In the genomic region with DNA sequence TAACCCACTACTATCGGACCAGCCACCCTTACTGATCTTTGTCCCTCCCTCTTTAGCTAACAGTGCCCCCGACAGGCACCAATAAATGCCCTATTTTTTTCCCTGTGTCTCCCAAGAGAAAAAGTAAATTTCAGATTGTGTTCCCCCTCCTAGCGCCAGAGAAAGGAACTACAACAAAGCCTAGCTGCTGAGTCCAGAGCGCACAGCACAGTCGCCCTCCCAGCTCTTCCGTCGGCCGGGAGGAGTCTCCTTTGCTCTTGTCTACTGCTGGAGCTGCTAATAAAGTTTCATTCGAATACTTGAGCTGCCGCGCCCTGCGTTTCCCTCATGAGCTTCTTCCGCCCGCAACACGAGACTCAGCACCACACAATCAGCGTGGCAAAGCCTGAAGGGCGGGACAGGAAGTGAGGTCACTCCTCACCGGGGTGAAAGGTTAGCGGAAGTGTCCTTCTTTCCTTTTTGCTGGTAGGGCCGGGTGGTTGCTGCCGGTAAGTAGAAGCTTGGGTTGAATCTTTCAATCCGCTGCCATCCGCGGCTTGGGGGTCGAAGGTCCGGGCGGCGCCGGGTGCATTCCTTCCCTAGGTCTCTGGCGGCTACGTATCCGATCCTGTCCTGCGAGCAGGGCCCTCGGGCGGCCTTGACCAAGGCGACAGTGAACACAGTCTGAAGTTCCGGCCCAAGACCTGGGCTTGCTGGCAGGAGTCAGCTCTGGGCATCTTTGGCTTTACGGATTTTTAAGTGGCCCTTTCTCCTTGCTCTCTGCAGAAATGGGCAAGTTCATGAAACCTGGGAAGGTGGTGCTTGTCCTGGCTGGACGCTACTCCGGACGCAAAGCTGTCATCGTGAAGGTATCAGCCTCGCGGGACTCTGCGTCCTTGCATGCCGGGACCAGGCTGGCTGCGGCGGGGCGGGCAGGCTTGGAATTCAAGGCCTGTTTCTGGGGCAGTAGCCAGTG, we compare ENCODE assay signal across 1 cellular context.
TF ChIP-seq lines count a peak whose summit lies in the region.

A gene (plus strand): TSS at position 436 of the 955 bp plus-strand sequence. CDS start 332 bp downstream, at position 768.

TF ChIP-seq in HEK293, 187 proteins besides CTCF, POLR2A, EP300 and RAD21 (continued from another document and continues in another):
- TF ChIP-seq ZSCAN30 (tag by site-specific recombination; IDR thresholded peaks at IDR 0.05) (peak; percentile 97), ZNF112 (tag by site-specific recombination; IDR thresholded peaks at IDR 0.05) (no peak), ZFP37 (tag by site-specific recombination; IDR thresholded peaks at IDR 0.05) (peak; percentile 94), ZNF707 (tag by site-specific recombination; IDR thresholded peaks at IDR 0.05) (no peak), MYNN (tag by site-specific recombination; IDR thresholded peaks at IDR 0.05; ENCODE audit: borderline replicate concordance) (peak; percentile 66), TRIM28 (IDR thresholded peaks at IDR 0.05; ENCODE audit: borderline replicate concordance, low read length) (peak; percentile 97), ZNF140 (tag by site-specific recombination; IDR thresholded peaks at IDR 0.05) (no peak), KLF9 (tag by site-specific recombination; IDR thresholded peaks at IDR 0.05; ENCODE audit: low read depth) (peak; percentile 89), ZBTB20 (tag by site-specific recombination; IDR thresholded peaks at IDR 0.05) (peak; percentile 86), ZNF138 (tag by site-specific recombination; IDR thresholded peaks at IDR 0.05; ENCODE audit: borderline replicate concordance) (no peak), ZNF76 (tag by site-specific recombination; IDR thresholded peaks at IDR 0.05; ENCODE audit: borderline replicate concordance, low read depth) (peak; percentile 93), ZNF24 (tag by site-specific recombination; IDR thresholded peaks at IDR 0.05) (peak; percentile 98), ZBTB1 (tag by site-specific recombination; IDR thresholded peaks at IDR 0.05) (no peak), ZNF571 (tag by site-specific recombination; IDR thresholded peaks at IDR 0.05) (no peak), OVOL3 (tag by site-specific recombination; IDR thresholded peaks at IDR 0.05) (peak; percentile 39; the same call in 1 of the 2 replicates), ZNF416 (tag by site-specific recombination; IDR thresholded peaks at IDR 0.05) (no peak), SP2 (tag by site-specific recombination; IDR thresholded peaks at IDR 0.05) (peak; percentile 94), KLF8 (tag by site-specific recombination; IDR thresholded peaks at IDR 0.05) (peak; percentile 100), ZBTB21 (tag by site-specific recombination; IDR thresholded peaks at IDR 0.05) (peak; percentile 95), ZNF133 (tag by site-specific recombination; IDR thresholded peaks at IDR 0.05) (no peak), ZNF266 (tag by site-specific recombination; IDR thresholded peaks at IDR 0.05; ENCODE audit: low read depth) (no peak), YY1 (tag by site-specific recombination; IDR thresholded peaks at IDR 0.05) (peak; percentile 88), ZNF155 (tag by site-specific recombination; IDR thresholded peaks at IDR 0.05) (no peak), GLI2 (tag by site-specific recombination; IDR thresholded peaks at IDR 0.05; ENCODE audit: borderline replicate concordance, low read depth) (no peak), ZNF37A (tag by site-specific recombination; IDR thresholded peaks at IDR 0.05) (no peak), FEZF1 (tag by site-specific recombination; IDR thresholded peaks at IDR 0.05) (peak; percentile 40), ZNF221 (tag by site-specific recombination; IDR thresholded peaks at IDR 0.05; ENCODE audit: borderline replicate concordance) (no peak), SCRT1 (tag by site-specific recombination; IDR thresholded peaks at IDR 0.05; ENCODE audit: borderline replicate concordance) (no peak), ZNF23 (tag by site-specific recombination; IDR thresholded peaks at IDR 0.05; ENCODE audit: borderline replicate concordance) (no peak), ZNF561 (tag by site-specific recombination; IDR thresholded peaks at IDR 0.05; ENCODE audit: borderline replicate concordance) (peak; percentile 100), ZNF214 (tag by site-specific recombination; IDR thresholded peaks at IDR 0.05; ENCODE audit: borderline replicate concordance) (no peak), ZFP3 (tag by site-specific recombination; IDR thresholded peaks at IDR 0.05; ENCODE audit: low read depth) (peak; percentile 64; the same call in 1 of the 2 replicates), KLF16 (tag by site-specific recombination; IDR thresholded peaks at IDR 0.05) (peak; percentile 99), ZNF121 (tag by site-specific recombination; IDR thresholded peaks at IDR 0.05) (peak; percentile 67; the same call in 1 of the 2 replicates), ZNF785 (tag by site-specific recombination; IDR thresholded peaks at IDR 0.05) (no peak), ZNF202 (tag by site-specific recombination; IDR thresholded peaks at IDR 0.05; ENCODE audit: borderline replicate concordance) (no peak), ZNF501 (tag by site-specific recombination; IDR thresholded peaks at IDR 0.05) (peak; percentile 97), ZNF114 (tag by site-specific recombination; IDR thresholded peaks at IDR 0.05) (no peak), KLF7 (tag by site-specific recombination; IDR thresholded peaks at IDR 0.05; ENCODE audit: borderline replicate concordance) (peak; percentile 100), ZNF335 (tag by site-specific recombination; conservative IDR thresholded peaks at IDR 0.05) (peak; percentile 68), ZNF768 (tag by site-specific recombination; IDR thresholded peaks at IDR 0.05) (no peak; the same call in 1 of the 2 replicates), ZNF660 (tag by site-specific recombination; IDR thresholded peaks at IDR 0.05) (peak; percentile 99), ZNF426 (tag by site-specific recombination; IDR thresholded peaks at IDR 0.05) (no peak), ZXDB (tag by site-specific recombination; IDR thresholded peaks at IDR 0.05) (peak; percentile 99), ZNF548 (tag by site-specific recombination; IDR thresholded peaks at IDR 0.05) (no peak), SP3 (tag by site-specific recombination; IDR thresholded peaks at IDR 0.05) (peak; percentile 99), KLF1 (tag by site-specific recombination; IDR thresholded peaks at IDR 0.05) (peak; percentile 99), GLI4 (tag by site-specific recombination; IDR thresholded peaks at IDR 0.05) (0 out of 2 replicates have a peak, but pooled peaks have one; percentile 59), ZNF558 (tag by site-specific recombination; IDR thresholded peaks at IDR 0.05) (peak; percentile 91; the same call in 1 of the 2 replicates), ZNF654 (tag by site-specific recombination; IDR thresholded peaks at IDR 0.05; ENCODE audit: low read depth) (peak; percentile 58)
- TF ChIP-seq, protein P1, sequence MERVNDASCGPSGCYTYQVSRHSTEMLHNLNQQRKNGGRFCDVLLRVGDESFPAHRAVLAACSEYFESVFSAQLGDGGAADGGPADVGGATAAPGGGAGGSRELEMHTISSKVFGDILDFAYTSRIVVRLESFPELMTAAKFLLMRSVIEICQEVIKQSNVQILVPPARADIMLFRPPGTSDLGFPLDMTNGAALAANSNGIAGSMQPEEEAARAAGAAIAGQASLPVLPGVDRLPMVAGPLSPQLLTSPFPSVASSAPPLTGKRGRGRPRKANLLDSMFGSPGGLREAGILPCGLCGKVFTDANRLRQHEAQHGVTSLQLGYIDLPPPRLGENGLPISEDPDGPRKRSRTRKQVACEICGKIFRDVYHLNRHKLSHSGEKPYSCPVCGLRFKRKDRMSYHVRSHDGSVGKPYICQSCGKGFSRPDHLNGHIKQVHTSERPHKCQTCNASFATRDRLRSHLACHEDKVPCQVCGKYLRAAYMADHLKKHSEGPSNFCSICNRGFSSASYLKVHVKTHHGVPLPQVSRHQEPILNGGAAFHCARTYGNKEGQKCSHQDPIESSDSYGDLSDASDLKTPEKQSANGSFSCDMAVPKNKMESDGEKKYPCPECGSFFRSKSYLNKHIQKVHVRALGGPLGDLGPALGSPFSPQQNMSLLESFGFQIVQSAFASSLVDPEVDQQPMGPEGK (tag by site-specific recombination; IDR thresholded peaks at IDR 0.05) = no peak; the same call in none of the 2 replicates
- TF ChIP-seq, protein P2, sequence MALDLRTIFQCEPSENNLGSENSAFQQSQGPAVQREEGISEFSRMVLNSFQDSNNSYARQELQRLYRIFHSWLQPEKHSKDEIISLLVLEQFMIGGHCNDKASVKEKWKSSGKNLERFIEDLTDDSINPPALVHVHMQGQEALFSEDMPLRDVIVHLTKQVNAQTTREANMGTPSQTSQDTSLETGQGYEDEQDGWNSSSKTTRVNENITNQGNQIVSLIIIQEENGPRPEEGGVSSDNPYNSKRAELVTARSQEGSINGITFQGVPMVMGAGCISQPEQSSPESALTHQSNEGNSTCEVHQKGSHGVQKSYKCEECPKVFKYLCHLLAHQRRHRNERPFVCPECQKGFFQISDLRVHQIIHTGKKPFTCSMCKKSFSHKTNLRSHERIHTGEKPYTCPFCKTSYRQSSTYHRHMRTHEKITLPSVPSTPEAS (tag by site-specific recombination; IDR thresholded peaks at IDR 0.05) = peak; percentile 36; the same call in 1 of the 2 replicates
- TF ChIP-seq, protein P3, sequence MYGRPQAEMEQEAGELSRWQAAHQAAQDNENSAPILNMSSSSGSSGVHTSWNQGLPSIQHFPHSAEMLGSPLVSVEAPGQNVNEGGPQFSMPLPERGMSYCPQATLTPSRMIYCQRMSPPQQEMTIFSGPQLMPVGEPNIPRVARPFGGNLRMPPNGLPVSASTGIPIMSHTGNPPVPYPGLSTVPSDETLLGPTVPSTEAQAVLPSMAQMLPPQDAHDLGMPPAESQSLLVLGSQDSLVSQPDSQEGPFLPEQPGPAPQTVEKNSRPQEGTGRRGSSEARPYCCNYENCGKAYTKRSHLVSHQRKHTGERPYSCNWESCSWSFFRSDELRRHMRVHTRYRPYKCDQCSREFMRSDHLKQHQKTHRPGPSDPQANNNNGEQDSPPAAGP (tag by site-specific recombination; IDR thresholded peaks at IDR 0.05) = peak; percentile 100
- TF ChIP-seq, protein P4, sequence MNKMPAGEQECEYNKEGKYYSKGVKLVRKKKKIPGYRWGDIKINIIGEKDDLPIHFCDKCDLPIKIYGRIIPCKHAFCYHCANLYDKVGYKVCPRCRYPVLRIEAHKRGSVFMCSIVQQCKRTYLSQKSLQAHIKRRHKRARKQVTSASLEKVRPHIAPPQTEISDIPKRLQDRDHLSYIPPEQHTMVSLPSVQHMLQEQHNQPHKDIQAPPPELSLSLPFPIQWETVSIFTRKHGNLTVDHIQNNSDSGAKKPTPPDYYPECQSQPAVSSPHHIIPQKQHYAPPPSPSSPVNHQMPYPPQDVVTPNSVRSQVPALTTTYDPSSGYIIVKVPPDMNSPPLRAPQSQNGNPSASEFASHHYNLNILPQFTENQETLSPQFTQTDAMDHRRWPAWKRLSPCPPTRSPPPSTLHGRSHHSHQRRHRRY (tag by site-specific recombination; IDR thresholded peaks at IDR 0.05) = peak; percentile 24; the same call in 1 of the 2 replicates
- TF ChIP-seq, protein P5, sequence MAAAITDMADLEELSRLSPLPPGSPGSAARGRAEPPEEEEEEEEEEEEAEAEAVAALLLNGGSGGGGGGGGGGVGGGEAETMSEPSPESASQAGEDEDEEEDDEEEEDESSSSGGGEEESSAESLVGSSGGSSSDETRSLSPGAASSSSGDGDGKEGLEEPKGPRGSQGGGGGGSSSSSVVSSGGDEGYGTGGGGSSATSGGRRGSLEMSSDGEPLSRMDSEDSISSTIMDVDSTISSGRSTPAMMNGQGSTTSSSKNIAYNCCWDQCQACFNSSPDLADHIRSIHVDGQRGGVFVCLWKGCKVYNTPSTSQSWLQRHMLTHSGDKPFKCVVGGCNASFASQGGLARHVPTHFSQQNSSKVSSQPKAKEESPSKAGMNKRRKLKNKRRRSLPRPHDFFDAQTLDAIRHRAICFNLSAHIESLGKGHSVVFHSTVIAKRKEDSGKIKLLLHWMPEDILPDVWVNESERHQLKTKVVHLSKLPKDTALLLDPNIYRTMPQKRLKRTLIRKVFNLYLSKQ (tag by site-specific recombination; IDR thresholded peaks at IDR 0.05; ENCODE audit: borderline replicate concordance) = no peak
- TF ChIP-seq, protein P6, sequence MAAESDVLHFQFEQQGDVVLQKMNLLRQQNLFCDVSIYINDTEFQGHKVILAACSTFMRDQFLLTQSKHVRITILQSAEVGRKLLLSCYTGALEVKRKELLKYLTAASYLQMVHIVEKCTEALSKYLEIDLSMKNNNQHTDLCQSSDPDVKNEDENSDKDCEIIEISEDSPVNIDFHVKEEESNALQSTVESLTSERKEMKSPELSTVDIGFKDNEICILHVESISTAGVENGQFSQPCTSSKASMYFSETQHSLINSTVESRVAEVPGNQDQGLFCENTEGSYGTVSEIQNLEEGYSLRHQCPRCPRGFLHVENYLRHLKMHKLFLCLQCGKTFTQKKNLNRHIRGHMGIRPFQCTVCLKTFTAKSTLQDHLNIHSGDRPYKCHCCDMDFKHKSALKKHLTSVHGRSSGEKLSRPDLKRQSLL (tag by site-specific recombination; IDR thresholded peaks at IDR 0.05) = peak; percentile 98
- TF ChIP-seq, protein P7, sequence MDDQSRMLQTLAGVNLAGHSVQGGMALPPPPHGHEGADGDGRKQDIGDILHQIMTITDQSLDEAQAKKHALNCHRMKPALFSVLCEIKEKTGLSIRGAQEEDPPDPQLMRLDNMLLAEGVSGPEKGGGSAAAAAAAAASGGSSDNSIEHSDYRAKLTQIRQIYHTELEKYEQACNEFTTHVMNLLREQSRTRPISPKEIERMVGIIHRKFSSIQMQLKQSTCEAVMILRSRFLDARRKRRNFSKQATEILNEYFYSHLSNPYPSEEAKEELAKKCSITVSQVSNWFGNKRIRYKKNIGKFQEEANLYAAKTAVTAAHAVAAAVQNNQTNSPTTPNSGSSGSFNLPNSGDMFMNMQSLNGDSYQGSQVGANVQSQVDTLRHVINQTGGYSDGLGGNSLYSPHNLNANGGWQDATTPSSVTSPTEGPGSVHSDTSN (CRISPR knock-in tag; IDR thresholded peaks at IDR 0.05) = 0 out of 2 replicates have a peak, but pooled peaks have one; percentile 17
- TF ChIP-seq, protein P8, sequence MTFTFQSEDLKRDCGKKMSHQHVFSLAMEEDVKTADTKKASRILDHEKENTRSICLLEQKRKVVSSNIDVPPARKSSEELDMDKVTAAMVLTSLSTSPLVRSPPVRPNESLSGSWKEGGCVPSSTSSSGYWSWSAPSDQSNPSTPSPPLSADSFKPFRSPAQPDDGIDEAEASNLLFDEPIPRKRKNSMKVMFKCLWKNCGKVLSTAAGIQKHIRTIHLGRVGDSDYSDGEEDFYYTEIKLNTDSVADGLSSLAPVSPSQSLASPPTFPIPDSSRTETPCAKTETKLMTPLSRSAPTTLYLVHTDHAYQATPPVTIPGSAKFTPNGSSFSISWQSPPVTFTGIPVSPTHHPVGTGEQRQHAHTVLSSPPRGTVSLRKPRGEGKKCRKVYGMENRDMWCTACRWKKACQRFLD (tag by site-specific recombination; IDR thresholded peaks at IDR 0.05) = peak; percentile 80; the same call in 1 of the 2 replicates
